In the genomic region with DNA sequence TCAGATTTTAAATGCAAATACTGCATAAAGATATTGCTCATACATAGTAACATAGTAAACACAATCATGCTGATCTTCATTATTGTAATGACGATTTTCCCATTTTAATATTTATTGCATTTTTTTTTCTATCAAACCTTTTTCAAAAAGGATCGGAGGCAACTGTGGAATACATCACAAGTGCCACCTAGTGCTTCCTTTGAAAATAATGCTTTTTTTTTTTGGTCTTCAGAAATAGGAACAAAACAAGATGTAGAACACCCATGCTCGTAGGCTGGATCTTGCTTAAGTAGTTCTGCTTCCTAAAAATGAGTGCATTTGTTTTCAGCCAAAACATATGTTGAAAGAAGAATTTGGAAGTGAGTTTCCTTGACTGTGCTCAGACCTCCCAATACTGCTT, we compare ENCODE assay signal across 1 cellular context.
TF ChIP-seq lines count a peak whose summit lies in the region.

No MANE protein-coding gene starts in this region.

TF ChIP-seq in WTC11, 78 proteins besides CTCF, POLR2A, EP300 and RAD21 (continued from another document):
- TF ChIP-seq, protein P1, sequence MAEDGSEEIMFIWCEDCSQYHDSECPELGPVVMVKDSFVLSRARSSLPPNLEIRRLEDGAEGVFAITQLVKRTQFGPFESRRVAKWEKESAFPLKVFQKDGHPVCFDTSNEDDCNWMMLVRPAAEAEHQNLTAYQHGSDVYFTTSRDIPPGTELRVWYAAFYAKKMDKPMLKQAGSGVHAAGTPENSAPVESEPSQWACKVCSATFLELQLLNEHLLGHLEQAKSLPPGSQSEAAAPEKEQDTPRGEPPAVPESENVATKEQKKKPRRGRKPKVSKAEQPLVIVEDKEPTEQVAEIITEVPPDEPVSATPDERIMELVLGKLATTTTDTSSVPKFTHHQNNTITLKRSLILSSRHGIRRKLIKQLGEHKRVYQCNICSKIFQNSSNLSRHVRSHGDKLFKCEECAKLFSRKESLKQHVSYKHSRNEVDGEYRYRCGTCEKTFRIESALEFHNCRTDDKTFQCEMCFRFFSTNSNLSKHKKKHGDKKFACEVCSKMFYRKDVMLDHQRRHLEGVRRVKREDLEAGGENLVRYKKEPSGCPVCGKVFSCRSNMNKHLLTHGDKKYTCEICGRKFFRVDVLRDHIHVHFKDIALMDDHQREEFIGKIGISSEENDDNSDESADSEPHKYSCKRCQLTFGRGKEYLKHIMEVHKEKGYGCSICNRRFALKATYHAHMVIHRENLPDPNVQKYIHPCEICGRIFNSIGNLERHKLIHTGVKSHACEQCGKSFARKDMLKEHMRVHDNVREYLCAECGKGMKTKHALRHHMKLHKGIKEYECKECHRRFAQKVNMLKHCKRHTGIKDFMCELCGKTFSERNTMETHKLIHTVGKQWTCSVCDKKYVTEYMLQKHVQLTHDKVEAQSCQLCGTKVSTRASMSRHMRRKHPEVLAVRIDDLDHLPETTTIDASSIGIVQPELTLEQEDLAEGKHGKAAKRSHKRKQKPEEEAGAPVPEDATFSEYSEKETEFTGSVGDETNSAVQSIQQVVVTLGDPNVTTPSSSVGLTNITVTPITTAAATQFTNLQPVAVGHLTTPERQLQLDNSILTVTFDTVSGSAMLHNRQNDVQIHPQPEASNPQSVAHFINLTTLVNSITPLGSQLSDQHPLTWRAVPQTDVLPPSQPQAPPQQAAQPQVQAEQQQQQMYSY (CRISPR knock-in tag; IDR thresholded peaks at IDR 0.05): no peak
- no peak for TF ChIP-seq ZNF423 (CRISPR knock-in tag; IDR thresholded peaks at IDR 0.05)
- TF ChIP-seq, protein P2, sequence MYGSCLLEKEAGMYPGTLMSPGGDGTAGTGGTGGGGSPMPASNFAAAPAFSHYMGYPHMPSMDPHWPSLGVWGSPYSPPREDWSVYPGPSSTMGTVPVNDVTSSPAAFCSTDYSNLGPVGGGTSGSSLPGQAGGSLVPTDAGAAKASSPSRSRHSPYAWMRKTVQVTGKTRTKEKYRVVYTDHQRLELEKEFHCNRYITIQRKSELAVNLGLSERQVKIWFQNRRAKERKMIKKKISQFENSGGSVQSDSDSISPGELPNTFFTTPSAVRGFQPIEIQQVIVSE (CRISPR knock-in tag; IDR thresholded peaks at IDR 0.05; ENCODE audit: borderline replicate concordance): no peak
- TF ChIP-seq ZNF671 (CRISPR knock-in tag; IDR thresholded peaks at IDR 0.05): no peak
- TF ChIP-seq ESRRA (CRISPR knock-in tag; IDR thresholded peaks at IDR 0.05; ENCODE audit: borderline replicate concordance): no peak
- TF ChIP-seq ZNF396 (CRISPR knock-in tag; IDR thresholded peaks at IDR 0.05; ENCODE audit: borderline replicate concordance): no peak
- TF ChIP-seq EMX1 (CRISPR knock-in tag; IDR thresholded peaks at IDR 0.05): no peak
- TF ChIP-seq, protein P3, sequence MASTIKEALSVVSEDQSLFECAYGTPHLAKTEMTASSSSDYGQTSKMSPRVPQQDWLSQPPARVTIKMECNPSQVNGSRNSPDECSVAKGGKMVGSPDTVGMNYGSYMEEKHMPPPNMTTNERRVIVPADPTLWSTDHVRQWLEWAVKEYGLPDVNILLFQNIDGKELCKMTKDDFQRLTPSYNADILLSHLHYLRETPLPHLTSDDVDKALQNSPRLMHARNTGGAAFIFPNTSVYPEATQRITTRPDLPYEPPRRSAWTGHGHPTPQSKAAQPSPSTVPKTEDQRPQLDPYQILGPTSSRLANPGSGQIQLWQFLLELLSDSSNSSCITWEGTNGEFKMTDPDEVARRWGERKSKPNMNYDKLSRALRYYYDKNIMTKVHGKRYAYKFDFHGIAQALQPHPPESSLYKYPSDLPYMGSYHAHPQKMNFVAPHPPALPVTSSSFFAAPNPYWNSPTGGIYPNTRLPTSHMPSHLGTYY (CRISPR knock-in tag; IDR thresholded peaks at IDR 0.05): no peak
- TF ChIP-seq SOX15 (CRISPR knock-in tag; IDR thresholded peaks at IDR 0.05): no peak
- no peak for TF ChIP-seq NR3C1 (CRISPR knock-in tag; conservative IDR thresholded peaks at IDR 0.05; ENCODE audit: low read depth)
- TF ChIP-seq, protein P4, sequence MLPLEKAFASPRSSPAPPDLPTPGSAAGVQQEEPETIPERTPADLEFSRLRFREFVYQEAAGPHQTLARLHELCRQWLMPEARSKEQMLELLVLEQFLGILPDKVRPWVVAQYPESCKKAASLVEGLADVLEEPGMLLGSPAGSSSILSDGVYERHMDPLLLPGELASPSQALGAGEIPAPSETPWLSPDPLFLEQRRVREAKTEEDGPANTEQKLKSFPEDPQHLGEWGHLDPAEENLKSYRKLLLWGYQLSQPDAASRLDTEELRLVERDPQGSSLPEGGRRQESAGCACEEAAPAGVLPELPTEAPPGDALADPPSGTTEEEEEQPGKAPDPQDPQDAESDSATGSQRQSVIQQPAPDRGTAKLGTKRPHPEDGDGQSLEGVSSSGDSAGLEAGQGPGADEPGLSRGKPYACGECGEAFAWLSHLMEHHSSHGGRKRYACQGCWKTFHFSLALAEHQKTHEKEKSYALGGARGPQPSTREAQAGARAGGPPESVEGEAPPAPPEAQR (CRISPR knock-in tag; IDR thresholded peaks at IDR 0.05): no peak
- TF ChIP-seq, protein P5, sequence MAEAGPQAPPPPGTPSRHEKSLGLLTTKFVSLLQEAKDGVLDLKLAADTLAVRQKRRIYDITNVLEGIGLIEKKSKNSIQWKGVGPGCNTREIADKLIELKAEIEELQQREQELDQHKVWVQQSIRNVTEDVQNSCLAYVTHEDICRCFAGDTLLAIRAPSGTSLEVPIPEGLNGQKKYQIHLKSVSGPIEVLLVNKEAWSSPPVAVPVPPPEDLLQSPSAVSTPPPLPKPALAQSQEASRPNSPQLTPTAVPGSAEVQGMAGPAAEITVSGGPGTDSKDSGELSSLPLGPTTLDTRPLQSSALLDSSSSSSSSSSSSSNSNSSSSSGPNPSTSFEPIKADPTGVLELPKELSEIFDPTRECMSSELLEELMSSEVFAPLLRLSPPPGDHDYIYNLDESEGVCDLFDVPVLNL (CRISPR knock-in tag; IDR thresholded peaks at IDR 0.05; ENCODE audit: borderline replicate concordance, low read depth): no peak
- no peak for TF ChIP-seq MYBL2 (CRISPR knock-in tag; IDR thresholded peaks at IDR 0.05)
- TF ChIP-seq GTF2I (CRISPR knock-in tag; conservative IDR thresholded peaks at IDR 0.05): no peak
- no peak for TF ChIP-seq HMGA2 (CRISPR knock-in tag; IDR thresholded peaks at IDR 0.05)
